Comparison of ENCODE assay signal across 10 cellular contexts in genomic region chr14:95876769-95877490, GRCh38. TPM values are rescaled to one million over a fixed set of nuclear protein-coding genes. Genes with fewer than 3 reads are reported as not detected.
DNase-seq lines count a peak whose midpoint lies in the region; ATAC-seq and TF ChIP-seq lines count a peak whose summit lies in the region.
"Had no signal": no experiment of that assay in that cellular context is flagged by ENCODE, and none has a peak within 500 bp of the region (broad histone marks: within the 10 kb centered on the region; RNA-seq: fewer than 3 reads in every experiment).

TUNAR (plus strand) TSS chr14:95876832.

- in situ Hi-C loops in astrocyte of the cerebellum (cut with HindIII; ENCODE audit: low sequenced_read_pairs) = no loop called here

- TF ChIP-seq CTCF in HEK293 (tag by site-specific recombination; IDR thresholded peaks at IDR 0.05) (peak; percentile 46; the same call in 1 of the 2 replicates), astrocyte of the cerebellum (IDR thresholded peaks at IDR 0.05; ENCODE audit: low read depth, low read length, missing control alignments) (no peak)

- H3K27ac ChIP-seq in HEK293 (ENCODE audit: extremely low read depth, low read depth, low read length) = peak within 1 kb of the TSS; percentile 37; the same call in 1 of the 2 replicates

- H3K36me3 ChIP-seq in HEK293 (ENCODE audit: control insufficient read depth in 2 of 2, insufficient read depth in 1 of 2, low read length in 2 of 2) = no peaks in the 10 kb centered on the region

- POLR2A ChIA-PET in HEK293 (lab: Yijun Ruan, JAX) = no interaction called here
- POLR2A ChIA-PET in naive thymus-derived CD8-positive, alpha-beta T cell (lab: Charles Lee) = no interaction called here

- H3K4me3 ChIP-seq in HEK293 (ENCODE audit: low read depth, low read length) = peak within 1 kb of the TSS; percentile 37
- peak within 1 kb of the TSS; percentile 33 for H3K4me3 ChIP-seq in astrocyte of the cerebellum (ENCODE audit: low read depth, low read length)

- peak within 1 kb of the TSS in 7 of 10 donors; percentile 26 to 59 (median 47) for H3K4me3 Mint-ChIP-seq in naive thymus-derived CD8-positive, alpha-beta T cell

- H3K9me3 Mint-ChIP-seq in naive thymus-derived CD8-positive, alpha-beta T cell = peaks cover 0 to 3% (median 0%) of the 10 kb centered on the region in 9 donors
- H3K9me3 Mint-ChIP-seq: activated naive CD4-positive, alpha-beta T cell treated with anti-CD3 and anti-CD28 coated beads, Interleukin-2, amount 50 U/mL, for 72 hours had no signal

- peaks cover 2 to 10% (median 6%) of the 10 kb centered on the region in 4 donors for H3K4me1 Mint-ChIP-seq in naive thymus-derived CD8-positive, alpha-beta T cell

- CTCF ChIA-PET in HEK293 (lab: Yijun Ruan, JAX) = interaction anchor here (0.6 to 1.2 kb wide), 3 partner anchors 10 to 855 kb away, joined by 3 to 5 read pairs (median 3); no protein-coding TSS in a partner anchor

- H3K36me3 Mint-ChIP-seq in naive thymus-derived CD8-positive, alpha-beta T cell = peaks cover 0 to 8% (median 0%) of the 10 kb centered on the region in 3 donors

- H3K4me1 ChIP-seq in HEK293 (ENCODE audit: control insufficient read depth, insufficient read depth, low read length) = no peaks in the 10 kb centered on the region

- no peak for ATAC-seq in naive thymus-derived CD8-positive, alpha-beta T cell
- no peak for ATAC-seq in GM18511 (IDR thresholded peaks at IDR 0.05; ENCODE audit: unreplicated experiment)
- no peak for ATAC-seq in HG02973 (IDR thresholded peaks at IDR 0.05; ENCODE audit: unreplicated experiment)

- H3K9me3 ChIP-seq in HEK293 (ENCODE audit: control insufficient read depth, insufficient read depth, low read depth, low read length) = no peaks in the 10 kb centered on the region

- DNase-seq in COR-L47 (lab: John Stamatoyannopoulos, UW) (peak; percentile 77), astrocyte of the cerebellum (ENCODE audit: low read depth) (no peak), NCI-H187 treated with DMSO at 0.1 percent for 48 hours (lab: John Stamatoyannopoulos, UW) (no peak), OCI-M1 (lab: John Stamatoyannopoulos, UW) (no peak)
- no peak for DNase-seq in naive thymus-derived CD8-positive, alpha-beta T cell
- DNase-seq: NCI-H187 had no signal

- no peak within 1 kb of the TSS for H3K27ac Mint-ChIP-seq in naive thymus-derived CD8-positive, alpha-beta T cell
- H3K27ac Mint-ChIP-seq: activated naive CD4-positive, alpha-beta T cell treated with anti-CD3 and anti-CD28 coated beads, Interleukin-2, amount 50 U/mL, for 72 hours had no signal

- peaks cover 17 to 69% (median 41%) of the 10 kb centered on the region in 5 donors for H3K27me3 Mint-ChIP-seq in naive thymus-derived CD8-positive, alpha-beta T cell

TF ChIP-seq in HEK293, 187 proteins besides CTCF, POLR2A, EP300 and RAD21:
- no peak for TF ChIP-seq ZNF184 (tag by site-specific recombination; IDR thresholded peaks at IDR 0.05)
- 0 out of 2 replicates have a peak, but pooled peaks have one; percentile 52 for TF ChIP-seq ZNF2 (tag by site-specific recombination; IDR thresholded peaks at IDR 0.05)
- TF ChIP-seq ZNF37A (tag by site-specific recombination; IDR thresholded peaks at IDR 0.05) = no peak
- TF ChIP-seq ZIC2 (tag by site-specific recombination; IDR thresholded peaks at IDR 0.05) = 0 out of 2 replicates have a peak, but pooled peaks have one; percentile 6
- 0 out of 2 replicates have a peak, but pooled peaks have one; percentile 15 for TF ChIP-seq ZBTB8A (tag by site-specific recombination; IDR thresholded peaks at IDR 0.05)
- peak; percentile 77 for TF ChIP-seq ZBTB26 (tag by site-specific recombination; optimal IDR thresholded peaks at IDR 0.05)
- peak; percentile 85 for TF ChIP-seq ZBTB17 (tag by site-specific recombination; IDR thresholded peaks at IDR 0.05)
- no peak for TF ChIP-seq ZNF585B (tag by site-specific recombination; IDR thresholded peaks at IDR 0.05)
- TF ChIP-seq ZNF623 (tag by site-specific recombination; IDR thresholded peaks at IDR 0.05) = no peak
- TF ChIP-seq ZNF76 (tag by site-specific recombination; IDR thresholded peaks at IDR 0.05; ENCODE audit: borderline replicate concordance, low read depth) = 0 out of 2 replicates have a peak, but pooled peaks have one; percentile 5
- TF ChIP-seq ZBTB20 (tag by site-specific recombination; IDR thresholded peaks at IDR 0.05) = peak; percentile 41; the same call in 1 of the 2 replicates
- TF ChIP-seq ZNF335 (tag by site-specific recombination; conservative IDR thresholded peaks at IDR 0.05) = peak; percentile 55
- TF ChIP-seq ZNF639 (tag by site-specific recombination; IDR thresholded peaks at IDR 0.05) = no peak

RNA-seq across cellular contexts. Expression of gene TUNAR, which starts in this region (rescaled TPM):
- not detected for total RNA-seq in naive thymus-derived CD8-positive, alpha-beta T cell
- not detected for polyA plus RNA-seq in naive thymus-derived CD8-positive, alpha-beta T cell
- total RNA-seq: activated naive CD4-positive, alpha-beta T cell treated with anti-CD3 and anti-CD28 coated beads, Interleukin-2, amount 50 U/mL, for 72 hours had no signal
